Comparison of ENCODE assay signal across 23 cellular contexts in the genomic region with DNA sequence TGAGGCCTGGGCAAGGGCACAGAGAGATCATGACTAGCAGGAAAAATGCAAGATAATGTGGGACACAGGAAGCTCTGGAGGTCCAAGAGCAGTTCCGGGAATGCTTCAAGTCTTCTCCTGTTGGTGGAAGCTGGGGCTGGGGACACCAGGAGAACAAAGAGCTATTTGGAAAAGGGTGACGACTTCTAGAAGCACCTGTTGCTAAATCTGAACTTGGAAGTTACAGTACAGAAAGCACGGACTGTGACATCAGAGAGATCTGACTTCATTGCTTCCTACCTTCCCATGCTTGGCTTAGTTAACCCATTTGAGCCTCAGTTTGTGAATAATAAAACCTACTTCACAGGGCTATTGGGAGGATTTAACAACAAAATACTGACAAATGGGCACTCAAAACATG. TPM values are rescaled to one million over a fixed set of nuclear protein-coding genes. Genes with fewer than 3 reads are reported as not detected.
A peak's percentile ranks its signal among the peaks of the same experiment; 100 is the strongest.
DNase-seq lines count a peak whose midpoint lies in the region; ATAC-seq and TF ChIP-seq lines count a peak whose summit lies in the region.
"Had no signal": no experiment of that assay in that cellular context is flagged by ENCODE, and none has a peak within 500 bp of the region (broad histone marks: within the 10 kb centered on the region; RNA-seq: fewer than 3 reads in every experiment).

No MANE protein-coding gene starts in this region.

- H3K27ac ChIP-seq in HEK293 (ENCODE audit: extremely low read depth, low read depth, low read length) (no peak overlapping the region), epithelial cell of prostate (peak overlapping the region; percentile 70), mucosa of rectum (ENCODE audit: low read depth in 2 of 2, low read length in 2 of 2) (peak overlapping the region; percentile 46 to 62), skin epidermis (peak overlapping the region in 16 of 21 experiments; percentile 20 to 76 (median 62)), GM23248 (no peak overlapping the region)
- H3K27ac ChIP-seq: A549; BLaER1 treated with 17β-estradiol and CSF1 and Interleukin-3, amounts not matched to agents 10 nM and 100 nM; KMS-11; SJSA1 had no signal

- H3K9ac ChIP-seq in mucosa of rectum (ENCODE audit: low read depth in 1 of 2, low read length in 2 of 2) (no peak overlapping the region), GM23248 (no peak overlapping the region)
- H3K9ac ChIP-seq: BLaER1 treated with 17β-estradiol and CSF1 and Interleukin-3, amounts not matched to agents 10 nM and 100 nM; KMS-11 had no signal

- CTCF ChIA-PET in HEK293 (lab: Yijun Ruan, JAX), result no interaction called here

- no peaks in the 10 kb centered on the region for H3K9me3 ChIP-seq in HEK293 (ENCODE audit: control insufficient read depth, insufficient read depth, low read depth, low read length)
- H3K9me3 ChIP-seq in mucosa of rectum (ENCODE audit: control insufficient read depth in 2 of 2, low read length in 2 of 2), result no peaks in the 10 kb centered on the region
- no peaks in the 10 kb centered on the region for H3K9me3 ChIP-seq in GM23248 (ENCODE audit: low read depth)
- H3K9me3 ChIP-seq: A549; BLaER1 treated with 17β-estradiol and CSF1 and Interleukin-3, amounts not matched to agents 10 nM and 100 nM; SJSA1 had no signal

- H3K4me2 ChIP-seq in GM23248 (ENCODE audit: unreplicated experiment), result no peak overlapping the region
- H3K4me2 ChIP-seq: A549; BLaER1 treated with 17β-estradiol and CSF1 and Interleukin-3, amounts not matched to agents 10 nM and 100 nM; KMS-11 had no signal

- no peaks in the 10 kb centered on the region for H3K9me2 ChIP-seq in GM23248 (ENCODE audit: insufficient read depth)

- ATAC-seq in GM18873 (IDR thresholded peaks at IDR 0.05; ENCODE audit: low FRiP score, unreplicated experiment), result no peak
- ATAC-seq: A549 had no signal

- no peaks in the 10 kb centered on the region for H3K27me3 ChIP-seq in mucosa of rectum (ENCODE audit: control insufficient read depth in 2 of 2, insufficient read depth in 2 of 2, low read length in 2 of 2)
- no peaks in the 10 kb centered on the region for H3K27me3 ChIP-seq in GM23248 (replicated peaks; ENCODE audit: insufficient read depth)
- H3K27me3 ChIP-seq: BLaER1 treated with 17β-estradiol and CSF1 and Interleukin-3, amounts not matched to agents 10 nM and 100 nM; SJSA1 had no signal

- peaks cover 14% of the 10 kb centered on the region for H3K4me1 ChIP-seq in HEK293 (ENCODE audit: control insufficient read depth, insufficient read depth, low read length)
- H3K4me1 ChIP-seq in mucosa of rectum (ENCODE audit: control insufficient read depth in 2 of 2, insufficient read depth in 2 of 2, low read length in 2 of 2), result peaks cover 10 to 39% of the 10 kb centered on the region in 2 donors
- peaks cover 6% of the 10 kb centered on the region; the same call in 1 of the 2 replicates for H3K4me1 ChIP-seq in GM23248 (ENCODE audit: insufficient read depth)
- H3K4me1 ChIP-seq: A549; BLaER1 treated with 17β-estradiol and CSF1 and Interleukin-3, amounts not matched to agents 10 nM and 100 nM had no signal

- DNase-seq in epithelial cell of prostate (ENCODE audit: low read depth, low spot score) (no peak), GM23248 (no peak), 8988T (no peak)
- DNase-seq in stimulated activated CD4-positive, alpha-beta T cell treated with anti-CD3 and anti-CD28 coated beads, Interleukin-15, amount 100 ng/mL, for 24 hours, result no peak
- DNase-seq: AML-193; CD4-positive, alpha-beta T cell; HFFc6; MM.1S; NCI-H1417; NCI-H1694; NCI-H2029 treated with DMSO at 0.1 percent for 48 hours; NCI-H446 treated with DMSO at 0.1 percent for 48 hours; NCI-H526; Right ventricle myocardium superior; RPMI8226 had no signal

- no peaks in the 10 kb centered on the region for H3K79me2 ChIP-seq in GM23248 (ENCODE audit: insufficient read depth)

- 92 to 98% methylated on average over 3 of the region's 3 CpGs for WGBS in GM23248 (ENCODE audit: low coverage in 1 of 2, low lambda C conversion rate in 2 of 2, missing lambda C conversion rate in 2 of 2), 2 experiments

- H3K36me3 ChIP-seq in HEK293 (ENCODE audit: control insufficient read depth in 2 of 2, insufficient read depth in 1 of 2, low read length in 2 of 2) (no peaks in the 10 kb centered on the region), mucosa of rectum (ENCODE audit: control insufficient read depth in 2 of 2, insufficient read depth in 2 of 2, low read length in 2 of 2) (no peaks in the 10 kb centered on the region), GM23248 (ENCODE audit: low read depth) (no peaks in the 10 kb centered on the region)
- H3K36me3 ChIP-seq: BLaER1 treated with 17β-estradiol and CSF1 and Interleukin-3, amounts not matched to agents 10 nM and 100 nM; SJSA1 had no signal

- in situ Hi-C loops in GM23248 (cut with MboI), result no loop called here

- H3F3A ChIP-seq in GM23248 (ENCODE audit: insufficient read depth), result no peaks in the 10 kb centered on the region

- H3K4me3 ChIP-seq in HEK293 (ENCODE audit: low read depth, low read length) (no peak overlapping the region), mucosa of rectum (ENCODE audit: low read length in 2 of 2) (no peak overlapping the region), skin epidermis (no peak overlapping the region), GM23248 (no peak overlapping the region)
- H3K4me3 ChIP-seq: A549; BLaER1 treated with 17β-estradiol and CSF1 and Interleukin-3, amounts not matched to agents 10 nM and 100 nM; SJSA1 had no signal

- H2AFZ ChIP-seq in GM23248, result no peak overlapping the region

- H4K20me1 ChIP-seq in GM23248 (ENCODE audit: insufficient read depth), result no peaks in the 10 kb centered on the region
- H4K20me1 ChIP-seq: BLaER1 treated with 17β-estradiol and CSF1 and Interleukin-3, amounts not matched to agents 10 nM and 100 nM had no signal

- POLR2A ChIA-PET in HEK293 (lab: Yijun Ruan, JAX), result no interaction called here

- no peak for TF ChIP-seq CTCF in HEK293 (tag by site-specific recombination; IDR thresholded peaks at IDR 0.05)

TF ChIP-seq in HEK293, 187 proteins besides CTCF, POLR2A, EP300 and RAD21:
- TF ChIP-seq ZNF114 (tag by site-specific recombination; IDR thresholded peaks at IDR 0.05), result no peak
- TF ChIP-seq, protein P1, sequence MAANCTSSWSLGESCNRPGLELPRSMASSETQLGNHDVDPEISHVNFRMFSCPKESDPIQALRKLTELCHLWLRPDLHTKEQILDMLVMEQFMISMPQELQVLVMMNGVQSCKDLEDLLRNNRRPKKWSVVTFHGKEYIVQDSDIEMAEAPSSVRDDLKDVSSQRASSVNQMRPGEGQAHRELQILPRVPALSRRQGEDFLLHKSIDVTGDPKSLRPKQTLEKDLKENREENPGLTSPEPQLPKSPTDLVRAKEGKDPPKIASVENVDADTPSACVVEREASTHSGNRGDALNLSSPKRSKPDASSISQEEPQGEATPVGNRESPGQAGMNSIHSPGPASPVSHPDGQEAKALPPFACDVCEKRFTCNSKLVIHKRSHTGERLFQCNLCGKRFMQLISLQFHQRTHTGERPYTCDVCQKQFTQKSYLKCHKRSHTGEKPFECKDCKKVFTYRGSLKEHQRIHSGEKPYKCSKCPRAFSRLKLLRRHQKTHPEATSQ (tag by site-specific recombination; IDR thresholded peaks at IDR 0.05), result no peak
- no peak for TF ChIP-seq ZNF571 (tag by site-specific recombination; IDR thresholded peaks at IDR 0.05)
- TF ChIP-seq ZNF140 (tag by site-specific recombination; IDR thresholded peaks at IDR 0.05), result no peak
- TF ChIP-seq ZNF48 (tag by site-specific recombination; IDR thresholded peaks at IDR 0.05), result no peak
- no peak for TF ChIP-seq ZNF132 (tag by site-specific recombination; IDR thresholded peaks at IDR 0.05; ENCODE audit: borderline replicate concordance)
- no peak for TF ChIP-seq ZNF596 (tag by site-specific recombination; IDR thresholded peaks at IDR 0.05)
- TF ChIP-seq SCRT1 (tag by site-specific recombination; IDR thresholded peaks at IDR 0.05; ENCODE audit: borderline replicate concordance), result peak; percentile 62; the same call in 1 of the 2 replicates
- TF ChIP-seq ZNF664 (tag by site-specific recombination; IDR thresholded peaks at IDR 0.05), result no peak
- TF ChIP-seq ZNF670 (tag by site-specific recombination; IDR thresholded peaks at IDR 0.05; ENCODE audit: low read depth), result no peak
- TF ChIP-seq ZNF324 (tag by site-specific recombination; IDR thresholded peaks at IDR 0.05), result no peak
- TF ChIP-seq SCRT2 (tag by site-specific recombination; IDR thresholded peaks at IDR 0.05), result peak; percentile 83
- no peak for TF ChIP-seq ZNF138 (tag by site-specific recombination; IDR thresholded peaks at IDR 0.05; ENCODE audit: borderline replicate concordance)
- no peak for TF ChIP-seq ZFP41 (tag by site-specific recombination; IDR thresholded peaks at IDR 0.05; ENCODE audit: borderline replicate concordance)
TF ChIP-seq in HEK293: peak in this region for 2.

RNA-seq across cellular contexts. Expression of a gene that starts 52.7 kb away (rescaled TPM):
- 13.6 and 14.7 TPM in 2 replicates for total RNA-seq in GM23248 (2014; rRNA removed; shearing (Covaris generic))
- polyA plus RNA-seq in GM23248 (2016; fragmentation: Nextera tagmentation; extraction: Ambion mirVana), result 4.5 and 5.0 TPM in 2 replicates

Comparison
In these comparisons a context has a peak if more than half of its experiments do, and no peak if none do; other contexts are left out.
1. H3K27ac ChIP-seq: peak in epithelial cell of prostate (single experiment), mucosa of rectum (2 of 2) and skin epidermis (16 of 21); none in HEK293 (single experiment) and GM23248 (single experiment).